In genomic region chr13:103941506-103942148, GRCh38 we compare ENCODE assay signal across 1 cellular context.
TF ChIP-seq lines count a peak whose summit lies in the region.

No MANE protein-coding gene starts in this region.

TF ChIP-seq in GM23338, 12 proteins besides CTCF, POLR2A, EP300 and RAD21 (continued from another document):
- TF ChIP-seq REST (IDR thresholded peaks at IDR 0.05; ENCODE audit: unreplicated experiment): no peak
- no peak for TF ChIP-seq STAT1 (IDR thresholded peaks at IDR 0.05; ENCODE audit: unreplicated experiment)
- TF ChIP-seq ZNF462 (CRISPR knock-in tag; IDR thresholded peaks at IDR 0.05): no peak
- no peak for TF ChIP-seq POLR2AphosphoS5 (IDR thresholded peaks at IDR 0.05; ENCODE audit: low read depth)
- TF ChIP-seq ZNF331 (CRISPR knock-in tag; IDR thresholded peaks at IDR 0.05; ENCODE audit: low read depth): no peak
